In genomic region chr22:49647346-49648026, GRCh38 we compare ENCODE assay signal across 11 cellular contexts.
"Had no signal": no experiment of that assay in that cellular context is flagged by ENCODE, and none has a peak within 500 bp of the region (broad histone marks: within the 10 kb centered on the region; RNA-seq: fewer than 3 reads in every experiment).

No MANE protein-coding gene starts in this region.

- H3K4me3 ChIP-seq: hepatocyte, ovary, upper lobe of left lung had no signal

- H2AFZ ChIP-seq: hepatocyte had no signal

- H3K27ac ChIP-seq: hepatocyte, ovary, upper lobe of left lung had no signal

- H3K36me3 ChIP-seq: ovary had no signal

- H3K4me2 ChIP-seq: hepatocyte had no signal

- H3K9me3 ChIP-seq: ovary, upper lobe of left lung had no signal

- H3K27me3 ChIP-seq: hepatocyte, ovary, upper lobe of left lung had no signal

- H3K79me2 ChIP-seq: hepatocyte had no signal

- ATAC-seq: activated T-cell treated with anti-CD3 and anti-CD28 coated beads, Interleukin-2, amount 50 U/mL, for 4 hours had no signal

- DNase-seq: activated CD4-positive, alpha-beta memory T cell treated with anti-CD3 and anti-CD28 coated beads for 36 hours; activated gamma-delta T cell; activated T-cell treated with anti-CD3 and anti-CD28 coated beads, Interleukin-2, amount 50 U/mL, for 4 hours; amygdala; endodermal cell; ovary; stimulated activated CD4-positive, alpha-beta T cell treated with anti-CD3 and anti-CD28 coated beads, Interleukin-12 subunit alpha, Interleukin-12 subunit beta, amount 100 ng/mL, for 4 hours; stimulated activated CD4-positive, alpha-beta T cell treated with anti-CD3 and anti-CD28 coated beads, Interleukin-2, amount 100 ng/mL, for 48 hours; stimulated activated CD8-positive, alpha-beta memory T cell treated with anti-CD3 and anti-CD28 coated beads, Interleukin-4, amount 100 ng/mL, for 48 hours had no signal
